Comparison of ENCODE assay signal across 1 cellular context in genomic region chr4:6641164-6641970, GRCh38.
TF ChIP-seq lines count a peak whose summit lies in the region.

No MANE protein-coding gene starts in this region.

TF ChIP-seq in endothelial cell of umbilical vein, 7 proteins besides CTCF, POLR2A, EP300 and RAD21 (continued from another document):
- TF ChIP-seq GATA2 (IDR thresholded peaks at IDR 0.05; ENCODE audit: insufficient read depth, insufficient read length, low read depth, low read length) (no peak), EZH2 (IDR thresholded peaks at IDR 0.05; ENCODE audit: borderline replicate concordance, low read depth, low read length, severe bottlenecking) (no peak)
TF ChIP-seq in endothelial cell of umbilical vein: peak in this region for 1.
